ENCODE assay signal across 26 cellular contexts in genomic region chr7:27362026-27362425, GRCh38.
"Had no signal": no experiment of that assay in that cellular context is flagged by ENCODE, and none has a peak within 500 bp of the region (broad histone marks: within the 10 kb centered on the region; RNA-seq: fewer than 3 reads in every experiment).

No MANE protein-coding gene starts in this region.

- H3K27me3 ChIP-seq: ascending aorta, body of pancreas, Peyer's patch had no signal

- H3K4me1 ChIP-seq: ascending aorta, body of pancreas, Peyer's patch, SJCRH30 had no signal

- FAIRE-seq: bronchial epithelial cell had no signal

- H3K4me3 ChIP-seq: ascending aorta, body of pancreas, Peyer's patch, SJCRH30 had no signal

- H3K4me2 ChIP-seq: SK-N-SH had no signal

- H3K9me3 ChIP-seq: ascending aorta, body of pancreas, Peyer's patch, SJCRH30, SK-N-SH had no signal

- H3K9ac ChIP-seq: SK-N-SH had no signal

- ATAC-seq: activated CD4-positive, CD25-positive, alpha-beta regulatory T cell treated with anti-CD3 and anti-CD28 coated beads, Interleukin-2, amount 50 U/mL, for 24 hours; activated CD8-positive, alpha-beta T cell treated with anti-CD3 and anti-CD28 coated beads, Interleukin-2, amount 10 ng/mL, durations not matched to agents 7 days and 5 days; body of pancreas had no signal

- H3K36me3 ChIP-seq: ascending aorta, Peyer's patch, SJCRH30 had no signal

- DNase-seq: activated CD4-positive, alpha-beta T cell treated with anti-CD3 and anti-CD28 coated beads for 4 hours; activated CD4-positive, alpha-beta T cell treated with anti-CD3 and anti-CD28 coated beads, Interleukin-2, amount 50 U/mL, for 4 hours; activated CD8-positive, alpha-beta memory T cell treated with anti-CD3 and anti-CD28 coated beads, Interleukin-2, amount 50 U/mL, for 48 hours; activated CD8-positive, alpha-beta T cell treated with anti-CD3 and anti-CD28 coated beads, Interleukin-2, amount 10 ng/mL, durations not matched to agents 7 days and 5 days; activated effector memory CD4-positive, alpha-beta T cell treated with Interleukin-2 at 50 U/mL for 16 hours; activated naive CD4-positive, alpha-beta T cell; activated T-cell treated with anti-CD3 and anti-CD28 coated beads, Interleukin-2, amount 50 U/mL, for 1 hour; body of pancreas; MM.1S; NCI-H1105; NCI-H1436; NCI-H1694 treated with DMSO at 0.1 percent for 48 hours; NCI-H2029 treated with DMSO at 0.1 percent for 48 hours; NCI-H510A treated with DMSO at 0.1 percent for 48 hours; NCI-H69; NK-92 treated with Interleukin-12 subunit alpha and Interleukin-12 subunit beta, amount 100 ng/mL, for 24 hours; OCI-M1; Peyer's patch; Right ventricle myocardium superior; SJCRH30; SK-N-SH; T-helper 1 cell had no signal

- H3K9me2 ChIP-seq: SK-N-SH had no signal

- H3K27ac ChIP-seq: ascending aorta, body of pancreas, Peyer's patch, RWPE1, SJCRH30 had no signal
